ENCODE assay signal across 25 cellular contexts in genomic region chr16:31718998-31719397, GRCh38.
"Had no signal": no experiment of that assay in that cellular context is flagged by ENCODE, and none has a peak within 500 bp of the region (broad histone marks: within the 10 kb centered on the region; RNA-seq: fewer than 3 reads in every experiment).

No MANE protein-coding gene starts in this region.

- H3K9me3 Mint-ChIP-seq: activated B cell treated with CpG ODN at 0.5 μM for 24 hours had no signal

- DNase-seq: activated B cell treated with CpG ODN at 0.5 μM for 24 hours; activated CD4-positive, alpha-beta T cell treated with anti-CD3 and anti-CD28 coated beads for 1 hour; activated CD4-positive, alpha-beta T cell treated with anti-CD3 and anti-CD28 coated beads, Interleukin-2, amount 10 ng/mL, durations not matched to agents 24 days and 14 days; activated CD4-positive, alpha-beta T cell treated with anti-CD3 and anti-CD28 coated beads, Interleukin-2, amount 50 U/mL, for 48 hours; activated CD8-positive, alpha-beta memory T cell treated with anti-CD3 and anti-CD28 coated beads, Interleukin-2, amount 10 ng/mL, durations not matched to agents 7 days and 5 days; activated gamma-delta T cell; activated naive CD4-positive, alpha-beta T cell treated with anti-CD3 and anti-CD28 coated beads, Interleukin-2, amount 10 ng/mL, durations not matched to agents 7 days and 5 days; activated naive CD8-positive, alpha-beta T cell treated with anti-CD3 and anti-CD28 coated beads for 36 hours; activated T-cell treated with anti-CD3 and anti-CD28 coated beads, Interleukin-2, amount 50 U/mL, for 4 hours; MG63; MV-4-11; NCI-H1092 treated with DMSO at 0.1 percent for 48 hours; NCI-H1436; NCI-H1694 treated with DMSO at 0.1 percent for 48 hours; NCI-H2029 treated with DMSO at 0.1 percent for 48 hours; NCI-H510A treated with DMSO at 0.1 percent for 48 hours; NCI-H69; NK-92 treated with Interleukin-12 subunit alpha and Interleukin-12 subunit beta, amount 100 ng/mL, for 24 hours; OCI-M1; RPMI8226; SHP77; SW 1271 had no signal

- H3K4me3 Mint-ChIP-seq: activated B cell treated with CpG ODN at 0.5 μM for 24 hours; activated CD4-positive, alpha-beta T cell treated with anti-CD3 and anti-CD28 coated beads, Interleukin-2, amount 10 ng/mL, durations not matched to agents 24 days and 14 days; activated CD8-positive, alpha-beta memory T cell treated with anti-CD3 and anti-CD28 coated beads, Interleukin-2, amount 10 ng/mL, durations not matched to agents 7 days and 5 days; activated naive CD4-positive, alpha-beta T cell treated with anti-CD3 and anti-CD28 coated beads, Interleukin-2, amount 10 ng/mL, durations not matched to agents 7 days and 5 days; activated naive CD8-positive, alpha-beta T cell treated with anti-CD3 and anti-CD28 coated beads for 36 hours; activated T-cell treated with anti-CD3 and anti-CD28 coated beads, Interleukin-2, amount 50 U/mL, for 4 hours had no signal

- H3K27me3 Mint-ChIP-seq: activated B cell treated with CpG ODN at 0.5 μM for 24 hours; activated CD4-positive, alpha-beta T cell treated with anti-CD3 and anti-CD28 coated beads, Interleukin-2, amount 10 ng/mL, durations not matched to agents 24 days and 14 days; activated CD8-positive, alpha-beta memory T cell treated with anti-CD3 and anti-CD28 coated beads, Interleukin-2, amount 10 ng/mL, durations not matched to agents 7 days and 5 days; activated naive CD4-positive, alpha-beta T cell treated with anti-CD3 and anti-CD28 coated beads, Interleukin-2, amount 10 ng/mL, durations not matched to agents 7 days and 5 days; activated naive CD8-positive, alpha-beta T cell treated with anti-CD3 and anti-CD28 coated beads for 36 hours had no signal

- H3K4me3 ChIP-seq: MG63, SJSA1 had no signal

- ATAC-seq: activated CD8-positive, alpha-beta memory T cell treated with anti-CD3 and anti-CD28 coated beads, Interleukin-2, amount 10 ng/mL, durations not matched to agents 7 days and 5 days; activated T-cell treated with anti-CD3 and anti-CD28 coated beads, Interleukin-2, amount 50 U/mL, for 4 hours; Panc1; SK-N-SH treated with all-trans-retinoic acid at 6 μM for 48 hours had no signal

- H3K27ac Mint-ChIP-seq: activated B cell treated with CpG ODN at 0.5 μM for 24 hours; activated CD4-positive, alpha-beta T cell treated with anti-CD3 and anti-CD28 coated beads, Interleukin-2, amount 10 ng/mL, durations not matched to agents 24 days and 14 days; activated CD8-positive, alpha-beta memory T cell treated with anti-CD3 and anti-CD28 coated beads, Interleukin-2, amount 10 ng/mL, durations not matched to agents 7 days and 5 days; activated naive CD4-positive, alpha-beta T cell treated with anti-CD3 and anti-CD28 coated beads, Interleukin-2, amount 10 ng/mL, durations not matched to agents 7 days and 5 days; activated naive CD8-positive, alpha-beta T cell treated with anti-CD3 and anti-CD28 coated beads for 36 hours had no signal
